1 cellular context compared by ENCODE assay signal in the genomic region with DNA sequence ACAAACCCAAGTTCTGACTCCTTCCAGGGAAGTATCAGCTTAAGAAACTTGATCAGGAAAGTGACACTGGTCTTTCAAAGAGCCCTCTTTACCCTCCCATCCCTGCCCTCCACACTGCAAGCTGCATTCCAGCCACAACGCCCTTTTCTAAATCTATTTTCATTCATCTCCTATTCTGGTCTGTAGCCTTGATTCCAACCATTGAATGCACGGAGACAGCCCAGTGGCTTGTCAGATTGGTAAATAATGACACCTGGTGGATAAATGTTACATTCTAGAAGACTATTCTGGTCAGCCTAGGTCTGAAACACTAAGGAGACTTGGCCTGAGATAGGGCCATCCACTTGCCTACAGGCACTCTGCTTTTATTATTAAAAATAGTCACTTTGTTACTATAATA.
TF ChIP-seq lines count a peak whose summit lies in the region.

No MANE protein-coding gene starts in this region.

TF ChIP-seq in HCT116, 20 proteins besides CTCF, POLR2A, EP300 and RAD21:
- TF ChIP-seq, protein P1, sequence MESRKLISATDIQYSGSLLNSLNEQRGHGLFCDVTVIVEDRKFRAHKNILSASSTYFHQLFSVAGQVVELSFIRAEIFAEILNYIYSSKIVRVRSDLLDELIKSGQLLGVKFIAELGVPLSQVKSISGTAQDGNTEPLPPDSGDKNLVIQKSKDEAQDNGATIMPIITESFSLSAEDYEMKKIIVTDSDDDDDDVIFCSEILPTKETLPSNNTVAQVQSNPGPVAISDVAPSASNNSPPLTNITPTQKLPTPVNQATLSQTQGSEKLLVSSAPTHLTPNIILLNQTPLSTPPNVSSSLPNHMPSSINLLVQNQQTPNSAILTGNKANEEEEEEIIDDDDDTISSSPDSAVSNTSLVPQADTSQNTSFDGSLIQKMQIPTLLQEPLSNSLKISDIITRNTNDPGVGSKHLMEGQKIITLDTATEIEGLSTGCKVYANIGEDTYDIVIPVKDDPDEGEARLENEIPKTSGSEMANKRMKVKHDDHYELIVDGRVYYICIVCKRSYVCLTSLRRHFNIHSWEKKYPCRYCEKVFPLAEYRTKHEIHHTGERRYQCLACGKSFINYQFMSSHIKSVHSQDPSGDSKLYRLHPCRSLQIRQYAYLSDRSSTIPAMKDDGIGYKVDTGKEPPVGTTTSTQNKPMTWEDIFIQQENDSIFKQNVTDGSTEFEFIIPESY (IDR thresholded peaks at IDR 0.05; ENCODE audit: extremely low read depth, insufficient replicate concordance, low read length): no peak
- TF ChIP-seq SP1 (IDR thresholded peaks at IDR 0.05; ENCODE audit: low read depth): no peak
- no peak for TF ChIP-seq CEBPB (IDR thresholded peaks at IDR 0.05; ENCODE audit: low read depth)
- no peak for TF ChIP-seq CBX3 (IDR thresholded peaks at IDR 0.05; ENCODE audit: low read depth)
- TF ChIP-seq JUND (IDR thresholded peaks at IDR 0.05): no peak
- no peak for TF ChIP-seq ELF1 (IDR thresholded peaks at IDR 0.05; ENCODE audit: borderline replicate concordance, low read depth)
- TF ChIP-seq, protein P2, sequence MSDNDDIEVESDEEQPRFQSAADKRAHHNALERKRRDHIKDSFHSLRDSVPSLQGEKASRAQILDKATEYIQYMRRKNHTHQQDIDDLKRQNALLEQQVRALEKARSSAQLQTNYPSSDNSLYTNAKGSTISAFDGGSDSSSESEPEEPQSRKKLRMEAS (IDR thresholded peaks at IDR 0.05): no peak
- TF ChIP-seq POLR2AphosphoS5 (IDR thresholded peaks at IDR 0.05; ENCODE audit: low read depth, low read length): no peak
- no peak for TF ChIP-seq EZH2phosphoT487 (IDR thresholded peaks at IDR 0.05; ENCODE audit: borderline replicate concordance)
- no peak for TF ChIP-seq FOSL1 (IDR thresholded peaks at IDR 0.05; ENCODE audit: low read depth)
- TF ChIP-seq SRF (IDR thresholded peaks at IDR 0.05; ENCODE audit: low read depth): no peak
